In the genomic region with DNA sequence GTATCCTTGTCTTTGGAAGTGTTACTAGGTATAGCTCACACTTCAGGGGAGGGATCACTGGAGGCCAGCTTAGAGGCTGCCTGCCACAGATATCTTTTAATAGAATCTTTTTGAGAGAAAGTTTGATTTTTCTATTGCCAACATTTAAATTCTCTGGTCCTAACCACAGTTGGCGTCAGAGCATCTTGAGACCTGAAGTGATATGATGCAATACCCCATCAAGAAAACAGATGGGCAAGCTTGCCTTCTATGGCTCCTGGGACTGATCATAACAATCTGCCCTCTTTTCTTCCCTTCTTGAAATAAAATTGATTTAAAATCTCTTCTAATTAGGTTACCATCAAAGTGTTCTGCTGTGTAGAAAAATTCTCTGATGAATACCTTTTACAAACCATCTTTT, we compare ENCODE assay signal across 17 cellular contexts.
"Had no signal": no experiment of that assay in that cellular context is flagged by ENCODE, and none has a peak within 500 bp of the region (broad histone marks: within the 10 kb centered on the region; RNA-seq: fewer than 3 reads in every experiment).

No MANE protein-coding gene starts in this region.

- H3K9ac ChIP-seq: neural progenitor cell had no signal

- ATAC-seq: foreskin keratinocyte, left cardiac atrium, lower lobe of right lung had no signal

- H3K36me3 ChIP-seq: left ventricle myocardium inferior, lower lobe of right lung, neural progenitor cell, ovary, right atrium auricular region had no signal

- H3K27ac ChIP-seq: coronary artery, dorsolateral prefrontal cortex, foreskin keratinocyte, hepatocyte, left ventricle myocardium inferior, lower lobe of right lung, neural progenitor cell, ovary, right atrium auricular region had no signal

- H3K79me2 ChIP-seq: hepatocyte had no signal

- FAIRE-seq: kidney, small intestine had no signal

- H3K4me2 ChIP-seq: hepatocyte, neural progenitor cell had no signal

- H2AFZ ChIP-seq: hepatocyte, neural progenitor cell had no signal

- H3K4me3 ChIP-seq: coronary artery, dorsolateral prefrontal cortex, hepatocyte, left ventricle myocardium inferior, lower lobe of right lung, neural progenitor cell, ovary, right atrium auricular region had no signal

- H3K9me3 ChIP-seq: ovary had no signal

- DNase-seq: dorsolateral prefrontal cortex; effector CD8-positive, alpha-beta T cell; foreskin keratinocyte; head of caudate nucleus; kidney; left cardiac atrium; left ventricle myocardium inferior; lower lobe of right lung; nucleus accumbens; ovary; small intestine; stimulated activated CD4-positive, alpha-beta T cell treated with anti-CD3 and anti-CD28 coated beads, Interleukin-12 subunit alpha, Interleukin-12 subunit beta, amount 100 ng/mL, for 4 hours; stimulated activated naive CD4-positive, alpha-beta T cell treated with Interleukin-2 at 50 U/mL for 16 hours had no signal

- H3K27me3 ChIP-seq: dorsolateral prefrontal cortex, foreskin keratinocyte, hepatocyte, neural progenitor cell, ovary, right atrium auricular region had no signal

- H3K4me1 ChIP-seq: foreskin keratinocyte, left ventricle myocardium inferior, lower lobe of right lung, neural progenitor cell, right atrium auricular region had no signal
